In genomic region chr11:123640677-123641494, GRCh38 we compare ENCODE assay signal across 8 cellular contexts. TPM values are rescaled to one million over a fixed set of nuclear protein-coding genes. Genes with fewer than 3 reads are reported as not detected.
DNase-seq lines count a peak whose midpoint lies in the region; ATAC-seq and TF ChIP-seq lines count a peak whose summit lies in the region.

No MANE protein-coding gene starts in this region.

- H3K27ac ChIP-seq in GM23338 (ENCODE audit: low read depth): no peak overlapping the region

- CTCF ChIA-PET in activated B cell treated with CpG ODN at 0.5 μM for 24 hours (lab: Charles Lee): interaction anchor here (9.2 kb wide), 1 partner anchor 68 kb away, joined by 89 read pairs; no protein-coding TSS in a partner anchor

- H4K20me1 ChIP-seq in GM23338 (replicated peaks; ENCODE audit: insufficient read depth): no peaks in the 10 kb centered on the region

- H3F3A ChIP-seq in GM23338 (replicated peaks; ENCODE audit: low read depth): no peaks in the 10 kb centered on the region

- no peaks in the 10 kb centered on the region for H3K9me2 ChIP-seq in GM23338 (ENCODE audit: insufficient read depth)

- intact Hi-C loops in activated B cell treated with CpG ODN at 0.5 μM for 24 hours (cut with micrococcal nuclease): loop anchor here (1.0 to 10.0 kb wide), 3 partner anchors 66 to 944 kb away; no protein-coding TSS in a partner anchor
- intact Hi-C loops in sciatic nerve (cut with DNase I): no loop called here

- peak; percentile 90 to 94 for TF ChIP-seq CTCF in GM23338 (conservative IDR thresholded peaks at IDR 0.05; ENCODE audit: low read depth in 2 of 2)
- TF ChIP-seq CTCF in activated B cell treated with CpG ODN at 0.5 μM for 24 hours (IDR thresholded peaks at IDR 0.05): no peak
- peak; percentile 84 for TF ChIP-seq CTCF in chondrocyte (IDR thresholded peaks at IDR 0.05)

- H3K36me3 Mint-ChIP-seq in GM23338 (ENCODE audit: low read depth): no peaks in the 10 kb centered on the region; the same call in 2 of the 3 replicates
- no peaks in the 10 kb centered on the region for H3K36me3 Mint-ChIP-seq in activated B cell treated with CpG ODN at 0.5 μM for 24 hours (ENCODE audit: low read depth)
- H3K36me3 Mint-ChIP-seq in chondrocyte (ENCODE audit: low read depth): no peaks in the 10 kb centered on the region

- H3K27me3 Mint-ChIP-seq in GM23338 (ENCODE audit: insufficient read depth, low read depth, poor library complexity): peaks cover 4% of the 10 kb centered on the region
- H3K27me3 Mint-ChIP-seq in activated B cell treated with CpG ODN at 0.5 μM for 24 hours: peaks cover 35% of the 10 kb centered on the region
- H3K27me3 Mint-ChIP-seq in chondrocyte (ENCODE audit: low read depth): peaks cover 46% of the 10 kb centered on the region

- H3K27ac Mint-ChIP-seq in GM23338 (no peak overlapping the region), activated B cell treated with CpG ODN at 0.5 μM for 24 hours (no peak overlapping the region), chondrocyte (ENCODE audit: unreplicated experiment) (no peak overlapping the region)

- POLR2A ChIA-PET in activated B cell treated with CpG ODN at 0.5 μM for 24 hours (lab: Charles Lee): no interaction called here

- H2AFZ ChIP-seq in GM23338: peak overlapping the region; percentile 76

- no peak overlapping the region for H3K4me3 ChIP-seq in GM23338

- no peaks in the 10 kb centered on the region for H3K79me2 ChIP-seq in GM23338 (replicated peaks; ENCODE audit: insufficient read depth)

- ATAC-seq in GM23338 (peak; percentile 95), activated B cell treated with CpG ODN at 0.5 μM for 24 hours (ENCODE audit: low read depth) (peak; percentile 50), sciatic nerve (no peak)
- ATAC-seq in stimulated activated naive CD8-positive, alpha-beta T cell treated with anti-CD3 and anti-CD28 coated beads, Interleukin-15, Interleukin-2, amounts not matched to agents 100 U/mL and 50 U/mL, for 24 hours: peak; percentile 88

- H3K4me1 Mint-ChIP-seq in GM23338 (peaks cover 25% of the 10 kb centered on the region), activated B cell treated with CpG ODN at 0.5 μM for 24 hours (peaks cover 3% of the 10 kb centered on the region), chondrocyte (ENCODE audit: low read depth) (no peaks in the 10 kb centered on the region)

- H3K4me3 Mint-ChIP-seq in GM23338 (no peak overlapping the region), activated B cell treated with CpG ODN at 0.5 μM for 24 hours (no peak overlapping the region), chondrocyte (ENCODE audit: unreplicated experiment) (no peak overlapping the region)

- H3K36me3 ChIP-seq in GM23338 (ENCODE audit: insufficient read depth): no peaks in the 10 kb centered on the region

- 0 out of 2 replicates have a peak overlapping the region, but pooled peaks have one; percentile 13 for H3K4me2 ChIP-seq in GM23338

- DNase-seq in ELF-1 (ENCODE audit: low read depth, low spot score): peak; percentile 83
- DNase-seq in GM23338 (ENCODE audit: low spot score): peak; percentile 83
- peak; percentile 39 for DNase-seq in MV-4-11 (lab: John Stamatoyannopoulos, UW)
- peak; percentile 33 for DNase-seq in activated B cell treated with CpG ODN at 0.5 μM for 24 hours
- no peak for DNase-seq in chondrocyte (ENCODE audit: low spot score)
- peak; percentile 47 to 71 for DNase-seq in lung microvascular endothelial cell (ENCODE audit: low read depth in 2 of 2)
- peak; percentile 59 for DNase-seq in stimulated activated naive CD8-positive, alpha-beta T cell treated with anti-CD3 and anti-CD28 coated beads, Interleukin-15, Interleukin-2, amounts not matched to agents 100 U/mL and 50 U/mL, for 24 hours
- no peak for DNase-seq in sciatic nerve (ENCODE audit: low spot score)

- no peaks in the 10 kb centered on the region; the same call in 2 of the 3 replicates for H3K9me3 Mint-ChIP-seq in GM23338
- H3K9me3 Mint-ChIP-seq in activated B cell treated with CpG ODN at 0.5 μM for 24 hours: no peaks in the 10 kb centered on the region
- no peaks in the 10 kb centered on the region for H3K9me3 Mint-ChIP-seq in chondrocyte (ENCODE audit: low read depth)

- no peaks in the 10 kb centered on the region for H3K27me3 ChIP-seq in GM23338 (ENCODE audit: insufficient read depth)

- peaks cover 15% of the 10 kb centered on the region for H3K4me1 ChIP-seq in GM23338 (ENCODE audit: insufficient read depth)

TF ChIP-seq in GM23338, 12 proteins besides CTCF, POLR2A, EP300 and RAD21:
- TF ChIP-seq CREB1 (CRISPR knock-in tag; IDR thresholded peaks at IDR 0.05; ENCODE audit: low read depth) (0 out of 2 replicates have a peak, but pooled peaks have one; percentile 9), ZNF462 (CRISPR knock-in tag; IDR thresholded peaks at IDR 0.05) (no peak), EZH2phosphoT487 (IDR thresholded peaks at IDR 0.05; ENCODE audit: unreplicated experiment) (no peak)

RNA-seq across cellular contexts. Expression of gene SCN3B, which starts 13.5 kb away (rescaled TPM):
- total RNA-seq in GM23338 (2014; rRNA removed; shearing (Covaris generic)): 1.7 and 2.2 TPM in 2 replicates
- polyA plus RNA-seq in GM23338 (2016; fragmentation: Nextera tagmentation; extraction: Ambion mirVana): 0.56 and 0.74 TPM in 2 replicates
- total RNA-seq in activated B cell treated with CpG ODN at 0.5 μM for 24 hours (not detected in 2 replicates), chondrocyte (0.15 to 0.62 TPM (median 0.45 TPM) in 3 replicates), lung microvascular endothelial cell (0.87 and 6.7 TPM in 2 replicates), sciatic nerve (1.2 TPM)

Comparison
In these comparisons a context has a peak if more than half of its experiments do, and no peak if none do; other contexts are left out.
1. DNase-seq: peak in ELF-1 (single experiment), GM23338 (single experiment), MV-4-11 (single experiment), activated B cell treated with CpG ODN at 0.5 μM for 24 hours (single experiment), lung microvascular endothelial cell (2 of 2) and stimulated activated naive CD8-positive, alpha-beta T cell treated with anti-CD3 and anti-CD28 coated beads, Interleukin-15, Interleukin-2, amounts not matched to agents 100 U/mL and 50 U/mL, for 24 hours (single experiment); none in chondrocyte (single experiment) and sciatic nerve (single experiment).